Comparison of ENCODE assay signal across 1 cellular context in the genomic region with DNA sequence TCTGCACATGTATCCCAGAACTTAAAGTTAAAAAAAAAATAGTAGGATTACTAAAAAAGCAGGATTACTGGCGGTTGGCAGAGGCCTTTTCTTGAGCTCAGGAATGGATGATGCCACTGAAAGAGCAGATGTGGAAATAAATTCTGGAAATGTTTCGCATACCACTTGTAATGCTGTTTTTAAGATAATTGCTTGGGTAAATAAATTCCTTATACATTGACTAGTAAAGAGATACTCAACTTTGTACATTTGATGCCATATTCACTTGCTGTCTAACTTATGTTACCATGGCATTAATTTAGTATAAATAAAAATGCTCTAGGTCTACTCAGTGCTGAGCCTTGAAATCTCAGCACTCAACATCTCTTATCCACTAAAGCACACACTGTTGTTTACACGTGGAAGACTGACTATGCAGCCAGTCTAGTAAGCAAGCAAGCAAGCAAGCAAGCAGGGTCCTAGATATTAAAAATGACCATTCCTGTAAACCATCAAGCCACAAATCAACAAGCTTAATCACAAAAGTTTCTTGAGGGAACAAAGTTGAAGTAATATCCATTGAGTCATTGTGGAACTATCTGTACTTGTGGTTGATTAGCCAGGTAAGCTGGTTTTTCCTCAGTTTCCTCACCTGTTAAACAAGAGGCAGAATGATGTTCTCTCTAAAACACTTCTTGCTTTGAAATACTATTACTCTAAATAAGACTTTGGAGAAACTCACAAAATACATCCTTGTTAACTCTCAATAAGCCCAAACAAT.
TF ChIP-seq lines count a peak whose summit lies in the region.

No MANE protein-coding gene starts in this region.

TF ChIP-seq in WTC11, 78 proteins besides CTCF, POLR2A, EP300 and RAD21 (continued from another document):
- TF ChIP-seq SMAD3 (CRISPR knock-in tag; IDR thresholded peaks at IDR 0.05; ENCODE audit: borderline replicate concordance): no peak
- TF ChIP-seq, protein P1, sequence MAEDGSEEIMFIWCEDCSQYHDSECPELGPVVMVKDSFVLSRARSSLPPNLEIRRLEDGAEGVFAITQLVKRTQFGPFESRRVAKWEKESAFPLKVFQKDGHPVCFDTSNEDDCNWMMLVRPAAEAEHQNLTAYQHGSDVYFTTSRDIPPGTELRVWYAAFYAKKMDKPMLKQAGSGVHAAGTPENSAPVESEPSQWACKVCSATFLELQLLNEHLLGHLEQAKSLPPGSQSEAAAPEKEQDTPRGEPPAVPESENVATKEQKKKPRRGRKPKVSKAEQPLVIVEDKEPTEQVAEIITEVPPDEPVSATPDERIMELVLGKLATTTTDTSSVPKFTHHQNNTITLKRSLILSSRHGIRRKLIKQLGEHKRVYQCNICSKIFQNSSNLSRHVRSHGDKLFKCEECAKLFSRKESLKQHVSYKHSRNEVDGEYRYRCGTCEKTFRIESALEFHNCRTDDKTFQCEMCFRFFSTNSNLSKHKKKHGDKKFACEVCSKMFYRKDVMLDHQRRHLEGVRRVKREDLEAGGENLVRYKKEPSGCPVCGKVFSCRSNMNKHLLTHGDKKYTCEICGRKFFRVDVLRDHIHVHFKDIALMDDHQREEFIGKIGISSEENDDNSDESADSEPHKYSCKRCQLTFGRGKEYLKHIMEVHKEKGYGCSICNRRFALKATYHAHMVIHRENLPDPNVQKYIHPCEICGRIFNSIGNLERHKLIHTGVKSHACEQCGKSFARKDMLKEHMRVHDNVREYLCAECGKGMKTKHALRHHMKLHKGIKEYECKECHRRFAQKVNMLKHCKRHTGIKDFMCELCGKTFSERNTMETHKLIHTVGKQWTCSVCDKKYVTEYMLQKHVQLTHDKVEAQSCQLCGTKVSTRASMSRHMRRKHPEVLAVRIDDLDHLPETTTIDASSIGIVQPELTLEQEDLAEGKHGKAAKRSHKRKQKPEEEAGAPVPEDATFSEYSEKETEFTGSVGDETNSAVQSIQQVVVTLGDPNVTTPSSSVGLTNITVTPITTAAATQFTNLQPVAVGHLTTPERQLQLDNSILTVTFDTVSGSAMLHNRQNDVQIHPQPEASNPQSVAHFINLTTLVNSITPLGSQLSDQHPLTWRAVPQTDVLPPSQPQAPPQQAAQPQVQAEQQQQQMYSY (CRISPR knock-in tag; IDR thresholded peaks at IDR 0.05): no peak
